Comparison of ENCODE assay signal across 20 cellular contexts in the genomic region with DNA sequence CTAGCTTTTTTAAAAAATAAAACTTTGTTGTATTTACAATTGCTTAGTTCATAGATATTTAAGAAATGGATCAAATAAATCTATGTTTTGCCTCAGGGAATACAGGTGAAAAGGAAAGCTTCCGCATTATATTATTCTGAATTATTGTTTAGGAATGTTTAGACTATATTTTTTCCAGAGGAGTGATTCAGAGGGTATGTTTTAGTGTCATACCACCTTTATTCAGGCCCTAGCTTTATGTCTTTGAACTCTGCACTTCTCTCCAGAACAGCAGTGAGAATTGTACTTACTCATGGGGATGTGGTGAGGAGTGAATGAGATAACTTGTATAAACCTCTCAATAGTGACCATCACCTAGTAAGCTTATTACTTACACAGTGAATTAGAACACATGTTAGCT. TPM values are rescaled to one million over a fixed set of nuclear protein-coding genes. Genes with fewer than 3 reads are reported as not detected.
DNase-seq lines count a peak whose midpoint lies in the region; ATAC-seq and TF ChIP-seq lines count a peak whose summit lies in the region.
"Had no signal": no experiment of that assay in that cellular context is flagged by ENCODE, and none has a peak within 500 bp of the region (broad histone marks: within the 10 kb centered on the region; RNA-seq: fewer than 3 reads in every experiment).

No MANE protein-coding gene starts in this region.

- TF ChIP-seq EP300 in esophagus muscularis mucosa (IDR thresholded peaks at IDR 0.05) (no peak), sigmoid colon (IDR thresholded peaks at IDR 0.05) (no peak)

- H3K36me3 Mint-ChIP-seq in nephron progenitor cell (ENCODE audit: low read depth), result peaks cover 45% of the 10 kb centered on the region
- H3K36me3 Mint-ChIP-seq: CD4-positive, alpha-beta memory T cell had no signal

- H3K79me2 ChIP-seq in PC-3 (ENCODE audit: low read length), result peaks cover 81% of the 10 kb centered on the region

- TF ChIP-seq CTCF in PC-3 (conservative IDR thresholded peaks at IDR 0.05; ENCODE audit: low read depth, low read length) (no peak), esophagus muscularis mucosa (IDR thresholded peaks at IDR 0.05) (no peak), sigmoid colon (IDR thresholded peaks at IDR 0.05) (no peak), nephron progenitor cell (IDR thresholded peaks at IDR 0.05) (no peak)

- no peak overlapping the region for H3K9ac ChIP-seq in PC-3 (ENCODE audit: low read length)
- H3K9ac ChIP-seq: BLaER1, GM23248 had no signal

- peaks cover 22% of the 10 kb centered on the region; the same call in 1 of the 2 replicates for H3K36me3 ChIP-seq in PC-3 (ENCODE audit: low read depth, low read length)
- no peaks in the 10 kb centered on the region for H3K36me3 ChIP-seq in esophagus muscularis mucosa
- no peaks in the 10 kb centered on the region for H3K36me3 ChIP-seq in sigmoid colon
- H3K36me3 ChIP-seq: BLaER1 had no signal

- POLR2A ChIA-PET in PC-3 (lab: Charles Lee; ENCODE audit: unreplicated experiment), result no interaction called here

- H4K20me1 ChIP-seq in PC-3 (ENCODE audit: low read length), result peaks cover 15% of the 10 kb centered on the region; the same call in 1 of the 2 replicates
- H4K20me1 ChIP-seq: BLaER1 had no signal

- 96% methylated on average over 1 of the region's 1 CpG for WGBS in esophagus muscularis mucosa
- WGBS in sigmoid colon, 2 donors, result 91 to 94% methylated on average over 1 of the region's 1 CpG

- CTCF ChIA-PET in PC-3 (lab: Charles Lee), result interaction anchor here (0.6 kb wide), 1 partner anchor 119 kb away, joined by 6 read pairs; no protein-coding TSS in a partner anchor

- H3K9me2 ChIP-seq in PC-3 (replicated peaks; ENCODE audit: low read length), result no peaks in the 10 kb centered on the region

- intact Hi-C loops in PC-3 (cut with micrococcal nuclease), result no loop called here
- intact Hi-C loops in esophagus muscularis mucosa (cut with DNase I), result no loop called here
- intact Hi-C loops in sigmoid colon (cut with DNase I), result no loop called here

- H3K4me2 ChIP-seq in PC-3 (ENCODE audit: low read length), result peak overlapping the region; percentile 53
- H3K4me2 ChIP-seq: A549, BLaER1 had no signal

- H3K4me3 ChIP-seq in PC-3 (ENCODE audit: low read length) (no peak overlapping the region), esophagus muscularis mucosa (no peak overlapping the region), sigmoid colon (no peak overlapping the region)
- H3K4me3 ChIP-seq: A549, BLaER1, GM23248, K562 had no signal

- DNase-seq in ELR (ENCODE audit: low read depth) (peak; percentile 52), PC-3 (peak; percentile 79), esophagus muscularis mucosa (ENCODE audit: extremely low spot score) (no peak), sigmoid colon (no peak), COLO668 (lab: John Stamatoyannopoulos, UW; ENCODE audit: unreplicated experiment) (no peak), nephron progenitor cell (no peak)
- no peak for DNase-seq in stimulated activated CD4-positive, alpha-beta T cell treated with anti-CD3 and anti-CD28 coated beads, Interleukin-2, amount 100 ng/mL, for 24 hours
- DNase-seq: Calu3; CD4-positive, alpha-beta memory T cell; DMS53; GM23248; HCEC 1CT; NCI-H1105; NCI-H2081; SHP77 treated with DMSO at 0.1 percent for 48 hours had no signal

- H3K27ac ChIP-seq in PC-3 (ENCODE audit: low read length), result peak overlapping the region; percentile 41
- H3K27ac ChIP-seq in esophagus muscularis mucosa (replicated peaks in 1 of 4), result peak overlapping the region; percentile 78 to 81 (median 80)
- peak overlapping the region in 3 of 4 donors; percentile 56 to 72 (median 65) for H3K27ac ChIP-seq in sigmoid colon
- H3K27ac ChIP-seq: A549, BLaER1, GM23248 had no signal

- no peaks in the 10 kb centered on the region for H3K27me3 ChIP-seq in PC-3 (ENCODE audit: low read length)
- no peaks in the 10 kb centered on the region for H3K27me3 ChIP-seq in esophagus muscularis mucosa
- no peaks in the 10 kb centered on the region for H3K27me3 ChIP-seq in sigmoid colon
- H3K27me3 ChIP-seq: BLaER1 had no signal

- TF ChIP-seq POLR2A in esophagus muscularis mucosa (IDR thresholded peaks at IDR 0.05; ENCODE audit: low read depth), result no peak
- no peak for TF ChIP-seq POLR2A in sigmoid colon (IDR thresholded peaks at IDR 0.05)

- no peaks in the 10 kb centered on the region for H3F3A ChIP-seq in PC-3 (ENCODE audit: low read length, unreplicated experiment)

- no peak overlapping the region for H3K27ac Mint-ChIP-seq in nephron progenitor cell
- H3K27ac Mint-ChIP-seq: CD4-positive, alpha-beta memory T cell had no signal

- H3K4me1 Mint-ChIP-seq in nephron progenitor cell, result peaks cover 58% of the 10 kb centered on the region
- H3K4me1 Mint-ChIP-seq: CD4-positive, alpha-beta memory T cell had no signal

- no peak overlapping the region for H2AFZ ChIP-seq in PC-3 (ENCODE audit: low read length)
- H2AFZ ChIP-seq: GM23248 had no signal

- peak; percentile 85 for ATAC-seq in PC-3
- ATAC-seq: A549, K562 had no signal

- no peak overlapping the region for H3K4me3 Mint-ChIP-seq in nephron progenitor cell
- H3K4me3 Mint-ChIP-seq: CD4-positive, alpha-beta memory T cell had no signal

- peaks cover 40% of the 10 kb centered on the region for H3K4me1 ChIP-seq in PC-3 (ENCODE audit: insufficient read depth, low read length)
- H3K4me1 ChIP-seq in esophagus muscularis mucosa, result peaks cover 0 to 87% (median 58%) of the 10 kb centered on the region in 4 donors
- peaks cover 0 to 22% (median 10%) of the 10 kb centered on the region in 4 donors for H3K4me1 ChIP-seq in sigmoid colon
- H3K4me1 ChIP-seq: A549, BLaER1 had no signal

- BruUV-seq in PC-3 (replicated peaks; lab: Mats Ljungman, UMichigan), result no TSS peak

- H3K9me3 Mint-ChIP-seq in nephron progenitor cell, result no peaks in the 10 kb centered on the region

- no peaks in the 10 kb centered on the region for H3K27me3 Mint-ChIP-seq in nephron progenitor cell (ENCODE audit: low read depth, poor library complexity)
- H3K27me3 Mint-ChIP-seq: CD4-positive, alpha-beta memory T cell had no signal

- H3K9me3 ChIP-seq in PC-3 (ENCODE audit: low read length) (no peaks in the 10 kb centered on the region), esophagus muscularis mucosa (no peaks in the 10 kb centered on the region), sigmoid colon (no peaks in the 10 kb centered on the region)
- H3K9me3 ChIP-seq: A549, BLaER1 had no signal

RNA-seq across cellular contexts. Expression of a gene that starts 14.0 kb away (rescaled TPM):
- total RNA-seq in PC-3 (2014; rRNA removed), result 19.1 and 28.7 TPM in 2 replicates
- total RNA-seq in esophagus muscularis mucosa, result 100 to 1,000 TPM in 1 of 4 donors, 10 to 100 TPM in 3; 82.3 to 101 (median 92.0) TPM
- total RNA-seq in sigmoid colon, result 10 to 100 TPM; 27.0 to 49.0 (median 34.9) TPM
- polyA plus RNA-seq in sigmoid colon, result 1 to 10 TPM in 2 of 3 donors, under 1 TPM in 1; 0.23 to 2.6 (median 1.2) TPM
- total RNA-seq: CD4-positive, alpha-beta memory T cell; NCI-H460; OCI-LY7 had no signal
- polyA plus RNA-seq: A549; CD4-positive, alpha-beta memory T cell had no signal

Comparison
In these comparisons a context has a peak if more than half of its experiments do, and no peak if none do; other contexts are left out.
1. DNase-seq: peak in ELR (single experiment) and PC-3 (single experiment); none in esophagus muscularis mucosa (single experiment), sigmoid colon (single experiment), stimulated activated CD4-positive, alpha-beta T cell treated with anti-CD3 and anti-CD28 coated beads, Interleukin-2, amount 100 ng/mL, for 24 hours (0 of 2), COLO668 (single experiment) and nephron progenitor cell (single experiment).
2. Peak in every context shown above with its lines, with median percentiles within 50 percentile points of each other: H3K27ac ChIP-seq.